Comparison of ENCODE assay signal across 15 cellular contexts in the genomic region with DNA sequence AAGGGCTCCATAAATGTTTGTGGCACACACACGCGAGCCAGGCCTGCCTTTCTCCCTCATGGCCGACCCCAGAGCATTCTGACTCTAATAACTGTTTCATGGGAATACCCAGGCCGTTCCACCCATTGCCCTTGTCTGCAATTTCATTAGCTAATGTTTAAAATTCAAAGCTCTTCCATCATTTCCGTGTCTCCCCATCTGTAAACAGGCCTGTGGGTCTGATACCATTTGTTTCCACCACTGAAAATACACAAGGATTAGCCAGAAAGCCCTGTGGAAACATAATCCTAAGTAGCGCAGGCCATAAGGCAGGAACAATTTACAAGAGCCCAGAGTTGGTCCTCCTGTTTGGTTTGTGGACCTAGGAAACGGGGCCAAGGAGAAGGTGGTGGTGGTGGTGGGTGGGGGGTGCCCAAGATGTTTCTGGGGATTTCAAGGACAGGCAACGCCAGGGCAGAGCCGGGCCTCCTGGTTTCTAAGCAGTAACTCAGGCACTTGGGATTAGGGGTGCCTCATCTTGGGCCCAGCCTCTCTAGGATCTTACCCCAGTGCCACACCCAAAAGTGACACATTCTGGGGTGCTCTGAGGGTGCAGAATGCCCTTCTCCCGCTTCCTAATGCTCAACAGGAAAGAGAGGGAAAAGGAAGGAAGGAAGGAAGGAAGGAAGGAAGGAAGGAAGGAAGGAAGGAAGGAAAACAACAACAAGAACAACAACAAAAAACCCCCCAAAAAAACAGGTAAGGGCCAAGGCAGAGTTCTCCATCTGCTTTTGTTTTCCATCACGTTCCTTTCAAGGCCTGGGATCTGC.
DNase-seq lines count a peak whose midpoint lies in the region; FAIRE-seq and TF ChIP-seq lines count a peak whose summit lies in the region.
"Had no signal": no experiment of that assay in that cellular context is flagged by ENCODE, and none has a peak within 500 bp of the region (broad histone marks: within the 10 kb centered on the region; RNA-seq: fewer than 3 reads in every experiment).

No MANE protein-coding gene starts in this region.

- 0 out of 2 replicates have a peak overlapping the region, but pooled peaks have one; percentile 5 for H3K27ac ChIP-seq in RWPE1
- peak overlapping the region; percentile 72 for H3K27ac ChIP-seq in rectal smooth muscle tissue (ENCODE audit: low read depth, low read length)
- H3K27ac ChIP-seq: HL-60, PC-9 had no signal

- peak overlapping the region; percentile 84 for H3K4me3 Mint-ChIP-seq in glutamatergic neuron (ENCODE audit: unreplicated experiment)
- H3K4me3 Mint-ChIP-seq: naive B cell had no signal

- H3K9me3 Mint-ChIP-seq in glutamatergic neuron (ENCODE audit: unreplicated experiment): peaks cover 76% of the 10 kb centered on the region
- H3K9me3 Mint-ChIP-seq: naive B cell had no signal

- FAIRE-seq in D721Med (lab: Jason Lieb, UNC) (peak; percentile 71), RCC 7860 (lab: Jason Lieb, UNC) (no peak)
- FAIRE-seq: GM18507 had no signal

- no peak for TF ChIP-seq CTCF in D721Med (IDR thresholded peaks at IDR 0.05; ENCODE audit: insufficient read depth, missing control alignments)
- no peak for TF ChIP-seq CTCF in RWPE1 (conservative IDR thresholded peaks at IDR 0.05; ENCODE audit: low read depth)
- TF ChIP-seq CTCF in glutamatergic neuron (IDR thresholded peaks at IDR 0.05; ENCODE audit: partially characterized antibody, unreplicated experiment): no peak

- no peak overlapping the region for H3K9ac ChIP-seq in rectal smooth muscle tissue (ENCODE audit: low read length)

- CTCF ChIA-PET in RWPE1 (lab: Yijun Ruan, JAX): interaction anchor here (0.5 kb wide), 1 partner anchor 625 kb away, joined by 3 read pairs; no protein-coding TSS in a partner anchor

- no peak for DNase-seq in D721Med (ENCODE audit: insufficient read length, low spot score)
- DNase-seq in RWPE1 (ENCODE audit: low spot score): no peak
- DNase-seq in glutamatergic neuron: no peak
- DNase-seq in RPMI8226: no peak
- DNase-seq in stimulated activated CD4-positive, alpha-beta T cell treated with anti-CD3 and anti-CD28 coated beads, Interleukin-15, amount 100 ng/mL, for 24 hours: no peak
- no peak for DNase-seq in midbrain (lab: John Stamatoyannopoulos, UW)
- DNase-seq in RCC 7860 (ENCODE audit: low spot score): no peak
- DNase-seq: activated CD4-positive, alpha-beta T cell treated with anti-CD3 and anti-CD28 coated beads for 4 hours; foreskin melanocyte; naive B cell; NCI-H1048; PC-9 had no signal

- POLR2A ChIA-PET in RWPE1 (lab: Yijun Ruan, JAX; ENCODE audit: low non-redundant PET): interaction anchor here (0.7 kb wide), 1 partner anchor 36 kb away, joined by 3 read pairs; no protein-coding TSS in a partner anchor

- peaks cover 95% of the 10 kb centered on the region for H3K4me1 Mint-ChIP-seq in glutamatergic neuron (ENCODE audit: low read depth, unreplicated experiment)

- peak overlapping the region; percentile 7 for H3K4me3 ChIP-seq in rectal smooth muscle tissue (ENCODE audit: low read length)
- H3K4me3 ChIP-seq: PC-9 had no signal

- H3K36me3 ChIP-seq in rectal smooth muscle tissue (ENCODE audit: control insufficient read depth, insufficient read depth, low read length): no peaks in the 10 kb centered on the region

- H3K27me3 ChIP-seq in rectal smooth muscle tissue (ENCODE audit: control insufficient read depth, insufficient read depth, low read length): no peaks in the 10 kb centered on the region

- H3K36me3 Mint-ChIP-seq in glutamatergic neuron (ENCODE audit: unreplicated experiment): no peaks in the 10 kb centered on the region
- H3K36me3 Mint-ChIP-seq: naive B cell had no signal

- peak overlapping the region; percentile 97 for H3K27ac Mint-ChIP-seq in glutamatergic neuron (ENCODE audit: unreplicated experiment)

- H3K4me1 ChIP-seq in rectal smooth muscle tissue (ENCODE audit: control insufficient read depth, insufficient read depth, low read length): peaks cover 80% of the 10 kb centered on the region

- H3K27me3 Mint-ChIP-seq in glutamatergic neuron (ENCODE audit: unreplicated experiment): peaks cover 36% of the 10 kb centered on the region
- H3K27me3 Mint-ChIP-seq: naive B cell had no signal
